Comparison of ENCODE assay signal across 11 cellular contexts in the genomic region with DNA sequence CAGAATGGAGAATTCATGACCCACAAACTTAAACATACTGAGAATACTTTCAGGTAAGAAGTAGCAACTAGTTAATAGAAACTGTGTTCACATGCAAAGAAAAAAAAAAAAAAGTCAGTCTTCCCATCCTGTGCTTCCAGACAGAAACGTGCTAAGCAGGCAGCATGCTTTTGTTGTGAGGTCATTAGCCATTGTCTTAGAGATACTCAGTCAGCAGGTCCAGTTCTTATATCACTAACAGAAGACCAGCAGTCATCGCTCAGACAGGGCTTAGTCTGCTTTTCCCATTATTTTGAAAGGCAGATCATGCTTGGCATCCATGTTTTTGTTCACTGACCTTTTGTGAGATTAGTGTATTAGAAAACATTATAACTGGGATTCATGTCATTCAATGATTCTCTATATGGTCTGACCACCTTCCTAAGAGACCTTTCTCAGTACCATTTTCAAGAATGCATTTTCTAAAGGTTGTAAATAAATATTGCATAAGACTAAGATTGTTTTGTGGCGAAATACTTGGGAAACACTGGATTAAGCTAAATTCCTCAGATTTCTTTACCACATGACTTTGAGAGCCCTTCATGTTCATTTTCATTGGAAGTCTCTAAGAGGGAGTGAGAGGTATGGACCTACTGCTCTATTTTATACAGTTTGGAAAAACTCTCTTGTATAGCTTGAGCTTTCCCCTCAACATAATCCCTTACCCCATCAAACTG. TPM values are rescaled to one million over a fixed set of nuclear protein-coding genes. Genes with fewer than 3 reads are reported as not detected.
DNase-seq lines count a peak whose midpoint lies in the region; ATAC-seq, FAIRE-seq and TF ChIP-seq lines count a peak whose summit lies in the region.
"Had no signal": no experiment of that assay in that cellular context is flagged by ENCODE, and none has a peak within 500 bp of the region (broad histone marks: within the 10 kb centered on the region; RNA-seq: fewer than 3 reads in every experiment).

No MANE protein-coding gene starts in this region.

- H3K9me3 ChIP-seq in K562 (replicated peaks; ENCODE audit: control insufficient read depth, insufficient read depth, low read depth, low read length) (no peaks in the 10 kb centered on the region), thoracic aorta (no peaks in the 10 kb centered on the region)
- H3K9me3 ChIP-seq in effector memory CD4-positive, alpha-beta T cell (ENCODE audit: control insufficient read depth, low read length), result no peaks in the 10 kb centered on the region
- H3K9me3 ChIP-seq: colonic mucosa had no signal

- no peaks in the 10 kb centered on the region for H4K20me1 ChIP-seq in K562 (replicated peaks; ENCODE audit: control insufficient read depth, insufficient read depth, low read length)

- intact Hi-C loops in K562 (cut with micrococcal nuclease), result loop anchor here (5.0 to 10.0 kb wide), 3 partner anchors 64 to 427 kb away; no protein-coding TSS in a partner anchor

- TF ChIP-seq EP300 in K562 (IDR thresholded peaks at IDR 0.05; ENCODE audit: low read length), result no peak

- no peak overlapping the region for H3K9ac ChIP-seq in K562 (ENCODE audit: insufficient read depth in 1 of 2, low read depth in 2 of 2, low read length in 2 of 2)

- in situ Hi-C loops in K562 (cut with MboI), result loop anchor here (10.0 kb wide), 1 partner anchor 497 kb away; no protein-coding TSS in a partner anchor

- no peak for TF ChIP-seq POLR2A in K562 (conservative IDR thresholded peaks at IDR 0.05)

- peak; percentile 64 for DNase-seq in HPDE6-E6E7 (ENCODE audit: extremely low spot score)
- DNase-seq in K562 (ENCODE audit: extremely low read depth in 1 of 4, low spot score in 3 of 4), result no peak
- DNase-seq in islet precursor cell, result peak; percentile 92
- no peak for DNase-seq in thoracic aorta (ENCODE audit: low spot score)
- DNase-seq in effector memory CD4-positive, alpha-beta T cell, result no peak
- DNase-seq: colonic mucosa had no signal

- no peak overlapping the region for H3K4me3 ChIP-seq in K562
- no peak overlapping the region for H3K4me3 ChIP-seq in thoracic aorta
- H3K4me3 ChIP-seq in effector memory CD4-positive, alpha-beta T cell (ENCODE audit: insufficient read depth, low read depth, low read length, poor library complexity, severe bottlenecking), result no peak overlapping the region
- H3K4me3 ChIP-seq: colonic mucosa had no signal

- ATAC-seq in K562 (no peak), thoracic aorta (ENCODE audit: insufficient number of reproducible peaks, low FRiP score, low read depth) (no peak), HG03175 (IDR thresholded peaks at IDR 0.05; ENCODE audit: unreplicated experiment) (no peak), HG02642 (IDR thresholded peaks at IDR 0.05; ENCODE audit: poor library complexity, unreplicated experiment) (no peak), HG03095 (IDR thresholded peaks at IDR 0.05; ENCODE audit: unreplicated experiment) (no peak)

- POLR2A ChIA-PET in K562 (lab: Yijun Ruan, JAX), result interaction anchor here (0.9 to 1.5 kb wide), 2 partner anchors 8 to 9 kb away, joined by 3 read pairs; no protein-coding TSS in a partner anchor

- CTCF ChIA-PET in K562 (lab: Yijun Ruan, JAX; ENCODE audit: low intra/inter-chr PET ratio), result interaction anchor here (1.1 kb wide), 1 partner anchor 308 kb away, joined by 3 read pairs; no protein-coding TSS in a partner anchor

- H3K4me1 ChIP-seq in K562 (replicated peaks in 1 of 2; ENCODE audit: control insufficient read depth in 2 of 2, insufficient read depth in 2 of 2, low read length in 2 of 2) (no peaks in the 10 kb centered on the region), thoracic aorta (ENCODE audit: control insufficient read depth in 1 of 2, low read depth in 2 of 2) (peaks cover 25 to 62% of the 10 kb centered on the region in 2 donors)
- H3K4me1 ChIP-seq in effector memory CD4-positive, alpha-beta T cell (ENCODE audit: control insufficient read depth, insufficient read depth, low read length, poor library complexity, severe bottlenecking), result no peaks in the 10 kb centered on the region
- H3K4me1 ChIP-seq: colonic mucosa had no signal

- no peak overlapping the region for H2AFZ ChIP-seq in K562 (ENCODE audit: low read depth, low read length)

- no peaks in the 10 kb centered on the region for H3K36me3 ChIP-seq in K562 (ENCODE audit: control insufficient read depth, insufficient read depth, low read length)
- H3K36me3 ChIP-seq in thoracic aorta, result peaks cover 5% of the 10 kb centered on the region
- no peaks in the 10 kb centered on the region for H3K36me3 ChIP-seq in effector memory CD4-positive, alpha-beta T cell (ENCODE audit: control insufficient read depth, insufficient read depth, low read length)
- H3K36me3 ChIP-seq: colonic mucosa had no signal

- 1% methylated on average over 3 of the region's 3 CpGs for WGBS in K562 (ENCODE audit: insufficient coverage, low coverage, missing lambda C conversion rate)

- peaks cover 14 to 16% of the 10 kb centered on the region in 2 experiments; a peak in 4 of 5 replicates for H3K27me3 ChIP-seq in K562 (ENCODE audit: control insufficient read depth in 2 of 2, insufficient read depth in 2 of 2, low read length in 2 of 2)
- no peaks in the 10 kb centered on the region for H3K27me3 ChIP-seq in thoracic aorta (replicated peaks; ENCODE audit: insufficient read depth)
- no peaks in the 10 kb centered on the region for H3K27me3 ChIP-seq in effector memory CD4-positive, alpha-beta T cell (replicated peaks; ENCODE audit: control insufficient read depth, insufficient read depth, low read length, poor library complexity, severe bottlenecking)
- H3K27me3 ChIP-seq: colonic mucosa had no signal

- no peaks in the 10 kb centered on the region for H3K9me1 ChIP-seq in K562 (ENCODE audit: control insufficient read depth, insufficient read depth, low read length)

- no peak for FAIRE-seq in K562 (lab: Jason Lieb, UNC)
- FAIRE-seq: GM12892, H1 had no signal

- H3K4me2 ChIP-seq in K562 (ENCODE audit: insufficient read depth, low read length), result no peak overlapping the region

- TF ChIP-seq RAD21 in K562 (CRISPR knock-in tag; conservative IDR thresholded peaks at IDR 0.05 in 1 of 2, IDR thresholded peaks at IDR 0.05 in 1 of 2), result no peak

- no TSS peak for BruUV-seq in K562 (replicated peaks; lab: Mats Ljungman, UMichigan)

- H3K79me2 ChIP-seq in K562 (ENCODE audit: control insufficient read depth, insufficient read depth, low read length), result no peaks in the 10 kb centered on the region

- TF ChIP-seq CTCF in K562 (IDR thresholded peaks at IDR 0.05 in 2 of 3, conservative IDR thresholded peaks at IDR 0.05 in 1 of 3; ENCODE audit: insufficient read depth in 2 of 3, low read depth in 1 of 3, low read length in 3 of 3), result no peak
- no peak for TF ChIP-seq CTCF in thoracic aorta (IDR thresholded peaks at IDR 0.05)

- no peak overlapping the region for H3K27ac ChIP-seq in K562 (ENCODE audit: extremely low read depth, low read depth, low read length)
- H3K27ac ChIP-seq in thoracic aorta, result peak overlapping the region; percentile 49 to 89
- no peak overlapping the region for H3K27ac ChIP-seq in effector memory CD4-positive, alpha-beta T cell (ENCODE audit: insufficient read depth, low read length, poor library complexity, severe bottlenecking)
- H3K27ac ChIP-seq: colonic mucosa had no signal

TF ChIP-seq in K562, 482 proteins besides CTCF, POLR2A, EP300 and RAD21 (continues in another document):
- TF ChIP-seq JUND (IDR thresholded peaks at IDR 0.05; ENCODE audit: borderline replicate concordance, low read depth, low read length) (no peak), JUND (tag; IDR thresholded peaks at IDR 0.05; ENCODE audit: borderline replicate concordance, low read depth, low read length) (peak; percentile 40; the same call in 1 of the 3 replicates)

RNA-seq across cellular contexts. Expression of gene AGBL3, which starts 45.0 kb away (rescaled TPM):
- total RNA-seq in K562 (2011; cell fraction: chromatin; rRNA removed; ENCODE audit: low replicate concordance), result 3.1 and 5.6 TPM in 2 replicates
- 0.92 and 1.2 TPM in 2 replicates for total RNA-seq in K562 (2011; cell fraction: nucleolus; rRNA removed)
- 3.9 and 6.5 TPM in 2 replicates for total RNA-seq in K562 (2011; cell fraction: nucleoplasm; rRNA removed)
- total RNA-seq in K562 (2014; rRNA removed) (0.54 and 0.73 TPM in 2 replicates), K562 (2014; rRNA removed; fragmentation: Illumina TruSeq; extraction: Trizol) (1.7 and 2.4 TPM in 2 replicates), K562 (2015; rRNA removed; fragmentation: Illumina TruSeq; extraction: Trizol) (1.5 and 1.8 TPM in 2 replicates), K562 (2021) (2.1 and 2.9 TPM in 2 replicates), thoracic aorta (under 1 TPM; 0.28 to 0.54 TPM)
- polyA plus RNA-seq in K562 (2011; rRNA removed) (1.9 and 2.5 TPM in 2 replicates), K562 (2014; fragmentation: Illumina TruSeq; extraction: Trizol) (2.0 TPM in 2 replicates), K562 (2014; fragmentation: Nextera tagmentation; extraction: Ambion mirVana) (under 1 TPM; 0.71 to 0.75 TPM), K562 (2014; rRNA removed) (1.4 and 1.8 TPM in 2 replicates)
- 0.51 and 0.66 TPM in 2 replicates for polyA plus RNA-seq in K562 (2011; cell fraction: cytosol; rRNA removed)
- 1.7 and 1.9 TPM in 2 replicates for polyA plus RNA-seq in K562 (2011; cell fraction: nucleus; rRNA removed)
- 0.98 and 2.4 TPM in 2 replicates for polyA plus RNA-seq in K562 (2012)
- 1.5 and 1.6 TPM in 2 replicates for polyA minus RNA-seq in K562 (2011; rRNA and poly(A)+ RNA removed)
- polyA minus RNA-seq in K562 (2011; cell fraction: cytosol; rRNA and poly(A)+ RNA removed), result not detected in 2 replicates
- polyA minus RNA-seq in K562 (2011; cell fraction: nucleus; rRNA and poly(A)+ RNA removed), result 2.0 and 4.6 TPM in 2 replicates

Comparison
In these comparisons a context has a peak if more than half of its experiments do, and no peak if none do; other contexts are left out.
1. DNase-seq: peak in HPDE6-E6E7 (single experiment) and islet precursor cell (single experiment); none in K562 (0 of 4), thoracic aorta (single experiment) and effector memory CD4-positive, alpha-beta T cell (0 of 3).
2. H3K27ac ChIP-seq: peak in thoracic aorta (2 of 2); none in K562 (single experiment) and effector memory CD4-positive, alpha-beta T cell (single experiment).